ENCODE assay signal across 1 cellular context in genomic region chr16:74997042-74997491, GRCh38.
A peak's percentile ranks its signal among the peaks of the same experiment; 100 is the strongest.
TF ChIP-seq lines count a peak whose summit lies in the region.

No MANE protein-coding gene starts in this region.

TF ChIP-seq in HepG2, 621 proteins besides CTCF, POLR2A, EP300 and RAD21 (continued from another document and continues in another):
- TF ChIP-seq, protein P1, sequence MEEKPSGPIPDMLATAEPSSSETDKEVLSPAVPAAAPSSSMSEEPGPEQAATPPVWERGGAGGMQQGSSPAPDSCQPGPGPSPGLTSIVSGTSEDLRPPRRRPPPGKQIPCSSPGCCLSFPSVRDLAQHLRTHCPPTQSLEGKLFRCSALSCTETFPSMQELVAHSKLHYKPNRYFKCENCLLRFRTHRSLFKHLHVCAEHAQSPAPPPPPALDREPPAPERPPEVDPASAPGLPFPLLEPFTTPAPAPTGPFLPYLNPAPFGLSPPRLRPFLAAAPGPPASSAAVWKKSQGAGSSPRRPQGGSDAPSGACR (CRISPR knock-in tag; IDR thresholded peaks at IDR 0.05): peak; percentile 48; the same call in 1 of the 2 replicates
- TF ChIP-seq, protein P2, sequence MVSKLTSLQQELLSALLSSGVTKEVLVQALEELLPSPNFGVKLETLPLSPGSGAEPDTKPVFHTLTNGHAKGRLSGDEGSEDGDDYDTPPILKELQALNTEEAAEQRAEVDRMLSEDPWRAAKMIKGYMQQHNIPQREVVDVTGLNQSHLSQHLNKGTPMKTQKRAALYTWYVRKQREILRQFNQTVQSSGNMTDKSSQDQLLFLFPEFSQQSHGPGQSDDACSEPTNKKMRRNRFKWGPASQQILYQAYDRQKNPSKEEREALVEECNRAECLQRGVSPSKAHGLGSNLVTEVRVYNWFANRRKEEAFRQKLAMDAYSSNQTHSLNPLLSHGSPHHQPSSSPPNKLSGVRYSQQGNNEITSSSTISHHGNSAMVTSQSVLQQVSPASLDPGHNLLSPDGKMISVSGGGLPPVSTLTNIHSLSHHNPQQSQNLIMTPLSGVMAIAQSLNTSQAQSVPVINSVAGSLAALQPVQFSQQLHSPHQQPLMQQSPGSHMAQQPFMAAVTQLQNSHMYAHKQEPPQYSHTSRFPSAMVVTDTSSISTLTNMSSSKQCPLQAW (CRISPR knock-in tag; IDR thresholded peaks at IDR 0.05): no peak
- 0 out of 2 replicates have a peak, but pooled peaks have one; percentile 47 for TF ChIP-seq TARDBP (CRISPR knock-in tag; IDR thresholded peaks at IDR 0.05)
- peak; percentile 94 for TF ChIP-seq CEBPG (CRISPR knock-in tag; IDR thresholded peaks at IDR 0.05)
- TF ChIP-seq ZNF407 (CRISPR knock-in tag; IDR thresholded peaks at IDR 0.05; ENCODE audit: not compliant biosample characterization): no peak
- TF ChIP-seq ZNF740 (CRISPR knock-in tag; IDR thresholded peaks at IDR 0.05): no peak
- TF ChIP-seq ZNF580 (CRISPR knock-in tag; IDR thresholded peaks at IDR 0.05; ENCODE audit: borderline replicate concordance, low read depth): no peak
- no peak for TF ChIP-seq ZNF343 (CRISPR knock-in tag; IDR thresholded peaks at IDR 0.05)
- TF ChIP-seq ONECUT2 (CRISPR knock-in tag; IDR thresholded peaks at IDR 0.05): no peak
- no peak for TF ChIP-seq ZNF17 (CRISPR knock-in tag; IDR thresholded peaks at IDR 0.05)
- no peak for TF ChIP-seq ZNF138 (CRISPR knock-in tag; IDR thresholded peaks at IDR 0.05; ENCODE audit: low read depth)
- TF ChIP-seq SNRNP70 (IDR thresholded peaks at IDR 0.05; ENCODE audit: low read depth, low read length): no peak
- no peak for TF ChIP-seq ETV6 (CRISPR knock-in tag; conservative IDR thresholded peaks at IDR 0.05)
- no peak for TF ChIP-seq ZNF543 (CRISPR knock-in tag; IDR thresholded peaks at IDR 0.05)
- TF ChIP-seq TGIF2 (CRISPR knock-in tag; IDR thresholded peaks at IDR 0.05): no peak
- TF ChIP-seq WIZ (CRISPR knock-in tag; IDR thresholded peaks at IDR 0.05): no peak
- no peak for TF ChIP-seq TERF1 (CRISPR knock-in tag; IDR thresholded peaks at IDR 0.05)
- no peak for TF ChIP-seq RFXAP (CRISPR knock-in tag; IDR thresholded peaks at IDR 0.05; ENCODE audit: borderline replicate concordance)
- TF ChIP-seq, protein P3, sequence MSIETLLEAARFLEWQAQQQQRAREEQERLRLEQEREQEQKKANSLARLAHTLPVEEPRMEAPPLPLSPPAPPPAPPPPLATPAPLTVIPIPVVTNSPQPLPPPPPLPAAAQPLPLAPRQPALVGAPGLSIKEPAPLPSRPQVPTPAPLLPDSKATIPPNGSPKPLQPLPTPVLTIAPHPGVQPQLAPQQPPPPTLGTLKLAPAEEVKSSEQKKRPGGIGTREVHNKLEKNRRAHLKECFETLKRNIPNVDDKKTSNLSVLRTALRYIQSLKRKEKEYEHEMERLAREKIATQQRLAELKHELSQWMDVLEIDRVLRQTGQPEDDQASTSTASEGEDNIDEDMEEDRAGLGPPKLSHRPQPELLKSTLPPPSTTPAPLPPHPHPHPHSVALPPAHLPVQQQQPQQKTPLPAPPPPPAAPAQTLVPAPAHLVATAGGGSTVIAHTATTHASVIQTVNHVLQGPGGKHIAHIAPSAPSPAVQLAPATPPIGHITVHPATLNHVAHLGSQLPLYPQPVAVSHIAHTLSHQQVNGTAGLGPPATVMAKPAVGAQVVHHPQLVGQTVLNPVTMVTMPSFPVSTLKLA (IDR thresholded peaks at IDR 0.05): no peak
- no peak for TF ChIP-seq TEF (CRISPR knock-in tag; IDR thresholded peaks at IDR 0.05)
- TF ChIP-seq, protein P4, sequence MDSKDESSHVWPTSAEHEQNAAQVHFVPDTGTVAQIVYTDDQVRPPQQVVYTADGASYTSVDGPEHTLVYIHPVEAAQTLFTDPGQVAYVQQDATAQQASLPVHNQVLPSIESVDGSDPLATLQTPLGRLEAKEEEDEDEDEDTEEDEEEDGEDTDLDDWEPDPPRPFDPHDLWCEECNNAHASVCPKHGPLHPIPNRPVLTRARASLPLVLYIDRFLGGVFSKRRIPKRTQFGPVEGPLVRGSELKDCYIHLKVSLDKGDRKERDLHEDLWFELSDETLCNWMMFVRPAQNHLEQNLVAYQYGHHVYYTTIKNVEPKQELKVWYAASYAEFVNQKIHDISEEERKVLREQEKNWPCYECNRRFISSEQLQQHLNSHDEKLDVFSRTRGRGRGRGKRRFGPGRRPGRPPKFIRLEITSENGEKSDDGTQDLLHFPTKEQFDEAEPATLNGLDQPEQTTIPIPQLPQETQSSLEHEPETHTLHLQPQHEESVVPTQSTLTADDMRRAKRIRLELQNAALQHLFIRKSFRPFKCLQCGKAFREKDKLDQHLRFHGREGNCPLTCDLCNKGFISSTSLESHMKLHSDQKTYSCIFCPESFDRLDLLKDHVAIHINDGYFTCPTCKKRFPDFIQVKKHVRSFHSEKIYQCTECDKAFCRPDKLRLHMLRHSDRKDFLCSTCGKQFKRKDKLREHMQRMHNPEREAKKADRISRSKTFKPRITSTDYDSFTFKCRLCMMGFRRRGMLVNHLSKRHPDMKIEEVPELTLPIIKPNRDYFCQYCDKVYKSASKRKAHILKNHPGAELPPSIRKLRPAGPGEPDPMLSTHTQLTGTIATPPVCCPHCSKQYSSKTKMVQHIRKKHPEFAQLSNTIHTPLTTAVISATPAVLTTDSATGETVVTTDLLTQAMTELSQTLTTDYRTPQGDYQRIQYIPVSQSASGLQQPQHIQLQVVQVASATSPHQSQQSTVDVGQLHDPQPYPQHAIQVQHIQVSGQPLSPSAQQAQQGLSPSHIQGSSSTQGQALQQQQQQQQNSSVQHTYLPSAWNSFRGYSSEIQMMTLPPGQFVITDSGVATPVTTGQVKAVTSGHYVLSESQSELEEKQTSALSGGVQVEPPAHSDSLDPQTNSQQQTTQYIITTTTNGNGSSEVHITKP (CRISPR knock-in tag; IDR thresholded peaks at IDR 0.05; ENCODE audit: low read depth): 0 out of 2 replicates have a peak, but pooled peaks have one; percentile 50
- TF ChIP-seq MYPOP (CRISPR knock-in tag; IDR thresholded peaks at IDR 0.05): no peak
- peak; percentile 42; the same call in 1 of the 2 replicates for TF ChIP-seq HNF4A (CRISPR knock-in tag; IDR thresholded peaks at IDR 0.05)
- TF ChIP-seq HOXA3 (CRISPR knock-in tag; IDR thresholded peaks at IDR 0.05): peak; percentile 47; the same call in 1 of the 2 replicates
- peak; percentile 22; the same call in 1 of the 2 replicates for TF ChIP-seq SIX1 (CRISPR knock-in tag; IDR thresholded peaks at IDR 0.05; ENCODE audit: borderline replicate concordance)
- no peak for TF ChIP-seq ZNF33A (CRISPR knock-in tag; IDR thresholded peaks at IDR 0.05; ENCODE audit: borderline replicate concordance)
- TF ChIP-seq ATF7-NPFF (CRISPR knock-in tag; IDR thresholded peaks at IDR 0.05; ENCODE audit: low read depth): no peak
- TF ChIP-seq, protein P5, sequence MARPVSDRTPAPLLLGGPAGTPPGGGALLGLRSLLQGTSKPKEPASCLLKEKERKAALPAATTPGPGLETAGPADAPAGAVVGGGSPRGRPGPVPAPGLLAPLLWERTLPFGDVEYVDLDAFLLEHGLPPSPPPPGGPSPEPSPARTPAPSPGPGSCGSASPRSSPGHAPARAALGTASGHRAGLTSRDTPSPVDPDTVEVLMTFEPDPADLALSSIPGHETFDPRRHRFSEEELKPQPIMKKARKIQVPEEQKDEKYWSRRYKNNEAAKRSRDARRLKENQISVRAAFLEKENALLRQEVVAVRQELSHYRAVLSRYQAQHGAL (CRISPR knock-in tag; IDR thresholded peaks at IDR 0.05; ENCODE audit: not compliant biosample characterization): no peak
- no peak; the same call in 1 of the 2 replicates for TF ChIP-seq HDAC1 (CRISPR knock-in tag; IDR thresholded peaks at IDR 0.05)
